In genomic region chr5:62692946-62693713, GRCh38 we compare ENCODE assay signal across 18 cellular contexts.
DNase-seq lines count a peak whose midpoint lies in the region; ATAC-seq, FAIRE-seq and TF ChIP-seq lines count a peak whose summit lies in the region.
"Had no signal": no experiment of that assay in that cellular context is flagged by ENCODE, and none has a peak within 500 bp of the region (broad histone marks: within the 10 kb centered on the region; RNA-seq: fewer than 3 reads in every experiment).

No MANE protein-coding gene starts in this region.

- WGBS in H1 (ENCODE audit: extremely low coverage in 1 of 2, insufficient coverage in 1 of 2, insufficient read length in 1 of 2, insufficient replicate concordance in 2 of 2, low coverage in 1 of 2, low lambda C conversion rate in 2 of 2, missing lambda C conversion rate in 1 of 2), 2 experiments = 87% methylated on average over 5 of the region's 5 CpGs; no CpG with 5 or more reads in 1 of the 2 experiments

- H2BK15ac ChIP-seq in H1 (ENCODE audit: low read length) = no peak overlapping the region

- no peak overlapping the region for H3K56ac ChIP-seq in H1 (replicated peaks; ENCODE audit: insufficient read length, low read depth, low read length)

- no peak overlapping the region for H2BK120ac ChIP-seq in H1 (replicated peaks; ENCODE audit: low read depth, low read length)

- H3K4me3 Mint-ChIP-seq in activated CD4-positive, alpha-beta memory T cell treated with anti-CD3 and anti-CD28 coated beads for 36 hours = no peak overlapping the region
- H3K4me3 Mint-ChIP-seq in activated CD4-positive, alpha-beta memory T cell treated with anti-CD3 and anti-CD28 coated beads, Interleukin-2, amount 10 ng/mL, durations not matched to agents 7 days and 5 days = no peak overlapping the region
- H3K4me3 Mint-ChIP-seq: CD14-positive monocyte; T-helper 1 cell treated with Interleukin-12 subunit alpha and Interleukin-12 subunit beta and Interleukin-4 antibody, amounts not matched to agents 30 μg/mL and 1 μg/mL, for 36 hours had no signal

- no peak overlapping the region for H3K4ac ChIP-seq in H1 (replicated peaks; ENCODE audit: insufficient read length, low read depth, low read length)

- no peak overlapping the region for H2AFZ ChIP-seq in H1 (ENCODE audit: low read length)
- H2AFZ ChIP-seq: PC-9 had no signal

- peaks cover 0 to 6% (median 0%) of the 10 kb centered on the region in 4 experiments; a peak in 1 of 7 replicates for H3K4me1 ChIP-seq in H1 (replicated peaks in 1 of 4; ENCODE audit: control insufficient read depth in 3 of 4, insufficient read depth in 4 of 4, low read length in 3 of 4)
- H3K4me1 ChIP-seq: SJCRH30 had no signal

- H3K27me3 Mint-ChIP-seq in activated CD4-positive, alpha-beta memory T cell treated with anti-CD3 and anti-CD28 coated beads for 36 hours = peaks cover 4% of the 10 kb centered on the region
- H3K27me3 Mint-ChIP-seq in activated CD4-positive, alpha-beta memory T cell treated with anti-CD3 and anti-CD28 coated beads, Interleukin-2, amount 10 ng/mL, durations not matched to agents 7 days and 5 days = no peaks in the 10 kb centered on the region

- POLR2A ChIA-PET in activated CD4-positive, alpha-beta memory T cell treated with anti-CD3 and anti-CD28 coated beads for 36 hours (lab: Charles Lee) = no interaction called here
- POLR2A ChIA-PET in activated CD4-positive, alpha-beta memory T cell treated with anti-CD3 and anti-CD28 coated beads, Interleukin-2, amount 10 ng/mL, durations not matched to agents 7 days and 5 days (lab: Charles Lee) = no interaction called here
- POLR2A ChIA-PET in H1 (lab: Charles Lee; ENCODE audit: partially characterized antibody) = no interaction called here

- no peak overlapping the region for H4K5ac ChIP-seq in H1 (ENCODE audit: insufficient read length, low read depth, low read length)

- CTCF ChIA-PET in activated CD4-positive, alpha-beta memory T cell treated with anti-CD3 and anti-CD28 coated beads for 36 hours (lab: Charles Lee) = no interaction called here
- CTCF ChIA-PET in activated CD4-positive, alpha-beta memory T cell treated with anti-CD3 and anti-CD28 coated beads, Interleukin-2, amount 10 ng/mL, durations not matched to agents 7 days and 5 days (lab: Charles Lee) = interaction anchor here (1.7 kb wide), 1 partner anchor 86 kb away, joined by 4 read pairs; no protein-coding TSS in a partner anchor
- CTCF ChIA-PET in H1 (lab: Charles Lee; ENCODE audit: partially characterized antibody) = interaction anchor here (0.7 to 1.8 kb wide), 3 partner anchors 14 to 86 kb away, joined by 3 to 4 read pairs (median 3); no protein-coding TSS in a partner anchor

- no peak for ATAC-seq in GM21825 (IDR thresholded peaks at IDR 0.05; ENCODE audit: unreplicated experiment)

- no peak overlapping the region for H3K4me3 ChIP-seq in H1 (ENCODE audit: extremely low read depth in 1 of 4, insufficient read depth in 2 of 4, low read depth in 3 of 4, low read length in 4 of 4)
- H3K4me3 ChIP-seq: PC-9, SJCRH30 had no signal

- H4K91ac ChIP-seq in H1 (replicated peaks; ENCODE audit: insufficient read length, low read length) = no peak overlapping the region

- no peak overlapping the region for H3K18ac ChIP-seq in H1 (ENCODE audit: extremely low read depth, low read length)

- no peak overlapping the region for H4K8ac ChIP-seq in H1 (ENCODE audit: extremely low read depth, insufficient read depth, low read length)

- TF ChIP-seq RAD21 in H1 (IDR thresholded peaks at IDR 0.05 in 1 of 2, conservative IDR thresholded peaks at IDR 0.05 in 1 of 2; ENCODE audit: low read depth in 2 of 2, low read length in 2 of 2) = no peak

- H2BK12ac ChIP-seq in H1 (ENCODE audit: low read depth, low read length) = no peak overlapping the region

- H3K27ac ChIP-seq in H1 (ENCODE audit: low read depth, low read length) = no peak overlapping the region
- H3K27ac ChIP-seq: 22Rv1, PC-9, SJCRH30 had no signal

- H4K20me1 ChIP-seq in H1 (replicated peaks in 1 of 2; ENCODE audit: control insufficient read depth in 1 of 2, insufficient read depth in 2 of 2, low read length in 2 of 2) = no peaks in the 10 kb centered on the region

- no peak overlapping the region for H3K14ac ChIP-seq in H1 (ENCODE audit: insufficient read length)

- no peaks in the 10 kb centered on the region for H3K9me3 ChIP-seq in H1 (ENCODE audit: insufficient read depth in 2 of 2, low read depth in 1 of 2, low read length in 1 of 2)
- H3K9me3 ChIP-seq: SJCRH30 had no signal

- no peak for TF ChIP-seq CTCF in H1 (IDR thresholded peaks at IDR 0.05; ENCODE audit: control extremely low read depth in 1 of 3, insufficient read depth in 1 of 3, low read depth in 1 of 3, low read length in 3 of 3)

- no peak for TF ChIP-seq POLR2A in H1 (IDR thresholded peaks at IDR 0.05; ENCODE audit: control extremely low read depth in 1 of 2, low read depth in 2 of 2, low read length in 2 of 2)

- H2AK5ac ChIP-seq in H1 (ENCODE audit: low read depth, low read length) = no peak overlapping the region

- no peaks in the 10 kb centered on the region for H3K9me3 Mint-ChIP-seq in activated CD4-positive, alpha-beta memory T cell treated with anti-CD3 and anti-CD28 coated beads for 36 hours
- H3K9me3 Mint-ChIP-seq in activated CD4-positive, alpha-beta memory T cell treated with anti-CD3 and anti-CD28 coated beads, Interleukin-2, amount 10 ng/mL, durations not matched to agents 7 days and 5 days = no peaks in the 10 kb centered on the region
- H3K9me3 Mint-ChIP-seq: T-helper 1 cell treated with Interleukin-12 subunit alpha and Interleukin-12 subunit beta and Interleukin-4 antibody, amounts not matched to agents 30 μg/mL and 1 μg/mL, for 36 hours had no signal

- peak overlapping the region; percentile 40; the same call in 1 of the 2 replicates for H2BK20ac ChIP-seq in H1 (ENCODE audit: low read length)

- no peaks in the 10 kb centered on the region for H3K79me1 ChIP-seq in H1 (ENCODE audit: low read depth, low read length)

- no peak overlapping the region for H3K23ac ChIP-seq in H1 (ENCODE audit: insufficient read length)

- no peaks in the 10 kb centered on the region for H3K36me3 ChIP-seq in H1 (ENCODE audit: control insufficient read depth in 2 of 4, insufficient read depth in 4 of 4, low read length in 3 of 4)
- H3K36me3 ChIP-seq: SJCRH30 had no signal

- no peak overlapping the region for H3K4me2 ChIP-seq in H1 (ENCODE audit: insufficient read depth in 1 of 2, low read depth in 2 of 2, low read length in 2 of 2)
- H3K4me2 ChIP-seq: PC-9 had no signal

- H3K4me1 Mint-ChIP-seq in activated CD4-positive, alpha-beta memory T cell treated with anti-CD3 and anti-CD28 coated beads for 36 hours (ENCODE audit: low read depth) = peaks cover 12% of the 10 kb centered on the region
- peaks cover 12% of the 10 kb centered on the region for H3K4me1 Mint-ChIP-seq in activated CD4-positive, alpha-beta memory T cell treated with anti-CD3 and anti-CD28 coated beads, Interleukin-2, amount 10 ng/mL, durations not matched to agents 7 days and 5 days

- DNase-seq in DMS153 (lab: John Stamatoyannopoulos, UW) (peak; percentile 15), DMS153 treated with DMSO at 0.1 percent for 48 hours (lab: John Stamatoyannopoulos, UW; ENCODE audit: unreplicated experiment) (no peak), NCI-H510A treated with DMSO at 0.1 percent for 48 hours (lab: John Stamatoyannopoulos, UW) (peak; percentile 88), H1 (ENCODE audit: low read depth in 1 of 2, low spot score in 2 of 2) (no peak)
- DNase-seq in activated CD4-positive, alpha-beta memory T cell treated with anti-CD3 and anti-CD28 coated beads for 36 hours = peak; percentile 11
- no peak for DNase-seq in activated CD4-positive, alpha-beta memory T cell treated with anti-CD3 and anti-CD28 coated beads, Interleukin-2, amount 10 ng/mL, durations not matched to agents 7 days and 5 days
- DNase-seq in effector CD8-positive, alpha-beta T cell (lab: John Stamatoyannopoulos, UW) = no peak
- DNase-seq: HCEC 1CT, KG1, NCI-H146, NCI-H226, NCI-H774, PC-9, SJCRH30 had no signal

- TF ChIP-seq EP300 in H1 (IDR thresholded peaks at IDR 0.05; ENCODE audit: borderline replicate concordance in 1 of 2, low read depth in 2 of 2, low read length in 2 of 2) = no peak

- H3K27me3 ChIP-seq in H1 (replicated peaks in 1 of 4; ENCODE audit: control insufficient read depth in 3 of 4, extremely low read depth in 1 of 4, insufficient read depth in 3 of 4, low read length in 3 of 4) = no peaks in the 10 kb centered on the region
- H3K27me3 ChIP-seq: SJCRH30 had no signal

- H3K9ac ChIP-seq in H1 (replicated peaks in 1 of 4; ENCODE audit: extremely low read depth in 1 of 4, low read depth in 3 of 4, low read length in 3 of 4) = no peak overlapping the region

- no peaks in the 10 kb centered on the region for H3K79me2 ChIP-seq in H1 (ENCODE audit: control insufficient read depth in 1 of 2, insufficient read depth in 2 of 2, low read length in 2 of 2)

- no peaks in the 10 kb centered on the region for H3K23me2 ChIP-seq in H1 (ENCODE audit: low read depth, low read length)

- no peak overlapping the region for H2BK5ac ChIP-seq in H1 (ENCODE audit: low read depth, low read length)

- FAIRE-seq in H1 (lab: Jason Lieb, UNC) = no peak

- H3K27ac Mint-ChIP-seq in activated CD4-positive, alpha-beta memory T cell treated with anti-CD3 and anti-CD28 coated beads for 36 hours = no peak overlapping the region
- no peak overlapping the region for H3K27ac Mint-ChIP-seq in activated CD4-positive, alpha-beta memory T cell treated with anti-CD3 and anti-CD28 coated beads, Interleukin-2, amount 10 ng/mL, durations not matched to agents 7 days and 5 days
- H3K27ac Mint-ChIP-seq: T-helper 1 cell treated with Interleukin-12 subunit alpha and Interleukin-12 subunit beta and Interleukin-4 antibody, amounts not matched to agents 30 μg/mL and 1 μg/mL, for 36 hours had no signal

- H3K36me3 Mint-ChIP-seq in activated CD4-positive, alpha-beta memory T cell treated with anti-CD3 and anti-CD28 coated beads for 36 hours = no peaks in the 10 kb centered on the region
- H3K36me3 Mint-ChIP-seq in activated CD4-positive, alpha-beta memory T cell treated with anti-CD3 and anti-CD28 coated beads, Interleukin-2, amount 10 ng/mL, durations not matched to agents 7 days and 5 days (ENCODE audit: low read depth) = no peaks in the 10 kb centered on the region
- H3K36me3 Mint-ChIP-seq: CD14-positive monocyte had no signal

- intact Hi-C loops in activated CD4-positive, alpha-beta memory T cell treated with anti-CD3 and anti-CD28 coated beads for 36 hours (cut with micrococcal nuclease) = no loop called here

TF ChIP-seq in H1, 55 proteins besides CTCF, POLR2A, EP300 and RAD21 (continues in another document):
- TF ChIP-seq SP2 (IDR thresholded peaks at IDR 0.05; ENCODE audit: low read length) = no peak
- TF ChIP-seq TCF12 (IDR thresholded peaks at IDR 0.05; ENCODE audit: low read depth, low read length) = no peak
- TF ChIP-seq RNF2 (IDR thresholded peaks at IDR 0.05; ENCODE audit: borderline replicate concordance, low read depth, low read length, missing control alignments, poor library complexity, severe bottlenecking) = no peak
- TF ChIP-seq POU5F1 (IDR thresholded peaks at IDR 0.05; ENCODE audit: low read depth, low read length) = no peak
- TF ChIP-seq CREB1 (IDR thresholded peaks at IDR 0.05) = no peak
- no peak for TF ChIP-seq EZH2 (IDR thresholded peaks at IDR 0.05; ENCODE audit: low read depth, low read length, severe bottlenecking)
- no peak for TF ChIP-seq BACH1 (IDR thresholded peaks at IDR 0.05; ENCODE audit: low read length)

Comparison
In these comparisons a context has a peak if more than half of its experiments do, and no peak if none do; other contexts are left out.
1. DNase-seq: peak in DMS153 (single experiment), activated CD4-positive, alpha-beta memory T cell treated with anti-CD3 and anti-CD28 coated beads for 36 hours (single experiment) and NCI-H510A treated with DMSO at 0.1 percent for 48 hours (single experiment); none in DMS153 treated with DMSO at 0.1 percent for 48 hours (single experiment), activated CD4-positive, alpha-beta memory T cell treated with anti-CD3 and anti-CD28 coated beads, Interleukin-2, amount 10 ng/mL, durations not matched to agents 7 days and 5 days (single experiment), H1 (0 of 2) and effector CD8-positive, alpha-beta T cell (single experiment).